Comparison of ENCODE assay signal across 18 cellular contexts in genomic region chr10:7306147-7306546, GRCh38.
DNase-seq lines count a peak whose midpoint lies in the region; ATAC-seq and TF ChIP-seq lines count a peak whose summit lies in the region.
"Had no signal": no experiment of that assay in that cellular context is flagged by ENCODE, and none has a peak within 500 bp of the region (broad histone marks: within the 10 kb centered on the region; RNA-seq: fewer than 3 reads in every experiment).

No MANE protein-coding gene starts in this region.

- H3K4me1 ChIP-seq in CD8-positive, alpha-beta T cell (ENCODE audit: insufficient read depth, low read length), result no peaks in the 10 kb centered on the region
- no peaks in the 10 kb centered on the region for H3K4me1 ChIP-seq in right lobe of liver

- CTCF ChIA-PET in CD8-positive, alpha-beta T cell (lab: Charles Lee), result no interaction called here
- CTCF ChIA-PET in activated B cell treated with CpG ODN at 0.5 μM for 24 hours (lab: Charles Lee), result no interaction called here

- no peak for TF ChIP-seq POLR2A in right lobe of liver (IDR thresholded peaks at IDR 0.05)

- H3K4me3 Mint-ChIP-seq in CD8-positive, alpha-beta T cell, result no peak overlapping the region
- peak overlapping the region; percentile 72 for H3K4me3 Mint-ChIP-seq in activated B cell treated with CpG ODN at 0.5 μM for 24 hours
- H3K4me3 Mint-ChIP-seq in memory B cell, result peak overlapping the region; percentile 49
- no peak overlapping the region for H3K4me3 Mint-ChIP-seq in mesothelial cell of epicardium
- H3K4me3 Mint-ChIP-seq: activated CD4-positive, alpha-beta T cell treated with anti-CD3 and anti-CD28 coated beads for 36 hours had no signal

- ATAC-seq in CD8-positive, alpha-beta T cell, result no peak
- ATAC-seq in HG02678 (IDR thresholded peaks at IDR 0.05; ENCODE audit: unreplicated experiment) (peak; percentile 56), activated B cell treated with CpG ODN at 0.5 μM for 24 hours (ENCODE audit: low read depth) (peak; percentile 83), memory B cell (ENCODE audit: low read depth) (peak; percentile 78), GM18861 (IDR thresholded peaks at IDR 0.05; ENCODE audit: unreplicated experiment) (no peak), HG03521 (IDR thresholded peaks at IDR 0.05; ENCODE audit: unreplicated experiment) (no peak), right lobe of liver (no peak)
- ATAC-seq: activated CD4-positive, alpha-beta T cell treated with anti-CD3 and anti-CD28 coated beads for 36 hours; HepG2; mucosa of descending colon; sciatic nerve had no signal

- DNase-seq in CD8-positive, alpha-beta T cell, result no peak
- DNase-seq in activated B cell treated with CpG ODN at 0.5 μM for 24 hours (no peak), memory B cell (ENCODE audit: low spot score in 2 of 2) (peak in 1 of 2 donors; percentile 14), mesothelial cell of epicardium (ENCODE audit: low spot score in 2 of 2, unreplicated experiment in 2 of 2) (no peak), right lobe of liver (no peak)
- DNase-seq: activated CD4-positive, alpha-beta T cell treated with anti-CD3 and anti-CD28 coated beads for 36 hours; activated effector memory CD4-positive, alpha-beta T cell treated with anti-CD3 and anti-CD28 coated beads, Interleukin-2, amount 50 U/mL, for 16 hours; amniotic stem cell; kidney; mucosa of descending colon; NCI-H2081 treated with DMSO at 0.1 percent for 48 hours; NCI-H524 treated with DMSO at 0.1 percent for 48 hours; stimulated activated CD4-positive, alpha-beta T cell treated with anti-CD3 and anti-CD28 coated beads, Interleukin-2, amount 100 ng/mL, for 24 hours had no signal

- H3K27me3 Mint-ChIP-seq in CD8-positive, alpha-beta T cell (ENCODE audit: low read depth), result no peaks in the 10 kb centered on the region
- no peaks in the 10 kb centered on the region for H3K27me3 Mint-ChIP-seq in activated B cell treated with CpG ODN at 0.5 μM for 24 hours
- H3K27me3 Mint-ChIP-seq in memory B cell, result no peaks in the 10 kb centered on the region
- peaks cover 74% of the 10 kb centered on the region for H3K27me3 Mint-ChIP-seq in mesothelial cell of epicardium (ENCODE audit: low read depth)
- H3K27me3 Mint-ChIP-seq: activated CD4-positive, alpha-beta T cell treated with anti-CD3 and anti-CD28 coated beads for 36 hours had no signal

- peaks cover 8% of the 10 kb centered on the region for H3K9me3 Mint-ChIP-seq in CD8-positive, alpha-beta T cell
- peaks cover 5% of the 10 kb centered on the region for H3K9me3 Mint-ChIP-seq in activated B cell treated with CpG ODN at 0.5 μM for 24 hours
- H3K9me3 Mint-ChIP-seq in memory B cell, result no peaks in the 10 kb centered on the region
- H3K9me3 Mint-ChIP-seq in mesothelial cell of epicardium, result peaks cover 8% of the 10 kb centered on the region

- peaks cover 63% of the 10 kb centered on the region for H3K4me1 Mint-ChIP-seq in CD8-positive, alpha-beta T cell (ENCODE audit: low read depth)
- H3K4me1 Mint-ChIP-seq in activated B cell treated with CpG ODN at 0.5 μM for 24 hours (peaks cover 56% of the 10 kb centered on the region), memory B cell (peaks cover 14% of the 10 kb centered on the region), mesothelial cell of epicardium (peaks cover 32% of the 10 kb centered on the region)

- H3K27ac ChIP-seq in CD8-positive, alpha-beta T cell (ENCODE audit: low read depth, low read length), result no peak overlapping the region
- no peak overlapping the region for H3K27ac ChIP-seq in right lobe of liver

- TF ChIP-seq CTCF in CD8-positive, alpha-beta T cell (IDR thresholded peaks at IDR 0.05), result no peak
- no peak for TF ChIP-seq CTCF in activated B cell treated with CpG ODN at 0.5 μM for 24 hours (IDR thresholded peaks at IDR 0.05)
- no peak for TF ChIP-seq CTCF in mesothelial cell of epicardium (IDR thresholded peaks at IDR 0.05; ENCODE audit: unreplicated experiment)
- no peak for TF ChIP-seq CTCF in right lobe of liver (IDR thresholded peaks at IDR 0.05)

- H3K27ac Mint-ChIP-seq in CD8-positive, alpha-beta T cell, result peak overlapping the region; percentile 32
- H3K27ac Mint-ChIP-seq in activated B cell treated with CpG ODN at 0.5 μM for 24 hours (peak overlapping the region; percentile 84), memory B cell (peak overlapping the region; percentile 83), mesothelial cell of epicardium (no peak overlapping the region)
- H3K27ac Mint-ChIP-seq: activated CD4-positive, alpha-beta T cell treated with anti-CD3 and anti-CD28 coated beads for 36 hours had no signal

- no peaks in the 10 kb centered on the region for H3K27me3 ChIP-seq in CD8-positive, alpha-beta T cell (ENCODE audit: insufficient read depth, low read length)
- H3K27me3 ChIP-seq in right lobe of liver, result no peaks in the 10 kb centered on the region

- H3K36me3 ChIP-seq in CD8-positive, alpha-beta T cell (ENCODE audit: insufficient read depth, low read length), result no peaks in the 10 kb centered on the region
- no peaks in the 10 kb centered on the region for H3K36me3 ChIP-seq in right lobe of liver

- peaks cover 37% of the 10 kb centered on the region for H3K36me3 Mint-ChIP-seq in CD8-positive, alpha-beta T cell
- peaks cover 7% of the 10 kb centered on the region for H3K36me3 Mint-ChIP-seq in activated B cell treated with CpG ODN at 0.5 μM for 24 hours (ENCODE audit: low read depth)
- H3K36me3 Mint-ChIP-seq in memory B cell, result peaks cover 12% of the 10 kb centered on the region
- peaks cover 4% of the 10 kb centered on the region for H3K36me3 Mint-ChIP-seq in mesothelial cell of epicardium

- POLR2A ChIA-PET in CD8-positive, alpha-beta T cell (lab: Charles Lee), result no interaction called here
- POLR2A ChIA-PET in activated B cell treated with CpG ODN at 0.5 μM for 24 hours (lab: Charles Lee), result no interaction called here

- WGBS in right lobe of liver (ENCODE audit: insufficient coverage, low coverage, low lambda C conversion rate, missing lambda C conversion rate), result 67% methylated on average over 9 of the region's 9 CpGs

- intact Hi-C loops in CD8-positive, alpha-beta T cell (cut with DNase I, micrococcal nuclease), result no loop called here
- intact Hi-C loops in activated B cell treated with CpG ODN at 0.5 μM for 24 hours (cut with micrococcal nuclease) (loop anchor here (5.0 kb wide), 1 partner anchor 81 kb away; no protein-coding TSS in a partner anchor), right lobe of liver (cut with DNase I) (no loop called here)

- no peak overlapping the region for H3K4me3 ChIP-seq in CD8-positive, alpha-beta T cell (ENCODE audit: low read depth, low read length)
- no peak overlapping the region for H3K4me3 ChIP-seq in right lobe of liver
- H3K4me3 ChIP-seq: mucosa of descending colon had no signal

- no peaks in the 10 kb centered on the region for H3K9me3 ChIP-seq in CD8-positive, alpha-beta T cell (ENCODE audit: low read length)
- no peaks in the 10 kb centered on the region for H3K9me3 ChIP-seq in right lobe of liver
- H3K9me3 ChIP-seq: mucosa of descending colon had no signal

Comparison
In these comparisons a context has a peak if more than half of its experiments do, and no peak if none do; other contexts are left out.
1. ATAC-seq: peak in HG02678 (single experiment), activated B cell treated with CpG ODN at 0.5 μM for 24 hours (single experiment) and memory B cell (single experiment); none in CD8-positive, alpha-beta T cell (single experiment), GM18861 (single experiment), HG03521 (single experiment) and right lobe of liver (0 of 4).
2. H3K4me3 Mint-ChIP-seq: peak in activated B cell treated with CpG ODN at 0.5 μM for 24 hours (single experiment) and memory B cell (single experiment); none in CD8-positive, alpha-beta T cell (single experiment) and mesothelial cell of epicardium (single experiment).